ENCODE assay signal across 1 cellular context in the genomic region with DNA sequence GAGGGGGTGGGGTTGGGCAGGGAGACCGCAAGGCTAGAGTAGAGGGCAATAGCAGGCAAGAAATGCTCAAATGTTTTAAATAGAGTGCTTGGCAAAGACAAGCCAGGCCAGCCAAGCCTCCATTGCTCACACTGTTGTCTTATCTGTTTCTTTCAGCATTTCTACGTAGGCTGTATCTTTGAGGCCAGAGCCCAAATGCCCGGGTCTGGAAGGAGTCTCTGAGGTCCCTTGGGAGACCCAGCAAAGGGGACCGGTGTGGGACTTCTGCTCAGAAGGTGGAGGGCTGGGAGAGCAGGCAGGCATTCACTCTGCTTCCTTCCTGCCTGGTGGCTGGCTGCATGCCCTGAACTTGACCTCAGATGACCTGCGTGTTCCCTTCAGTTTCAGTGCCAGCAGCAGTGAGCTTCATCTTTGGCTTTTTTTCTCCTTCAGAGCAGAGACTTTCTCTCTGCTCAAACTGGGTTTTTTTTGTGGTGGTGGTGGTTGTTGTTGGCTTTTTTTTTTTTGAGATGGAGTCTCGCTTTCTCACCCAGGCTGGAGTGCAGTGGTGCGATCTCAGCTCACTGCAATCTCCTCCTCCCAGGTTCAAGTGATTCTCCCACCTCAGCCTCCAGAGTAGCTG.
TF ChIP-seq lines count a peak whose summit lies in the region.

No MANE protein-coding gene starts in this region.

TF ChIP-seq in GM12878, 131 proteins besides CTCF, POLR2A, EP300 and RAD21 (continued from another document):
- TF ChIP-seq ELK1 (IDR thresholded peaks at IDR 0.05; ENCODE audit: low read depth, low read length) = no peak
- TF ChIP-seq ZNF217 (IDR thresholded peaks at IDR 0.05) = no peak
- no peak for TF ChIP-seq POLR2AphosphoS5 (IDR thresholded peaks at IDR 0.05; ENCODE audit: low read length)
- TF ChIP-seq SUZ12 (IDR thresholded peaks at IDR 0.05; ENCODE audit: unreplicated experiment) = no peak
- TF ChIP-seq STAT3 (IDR thresholded peaks at IDR 0.05; ENCODE audit: low read depth, low read length) = no peak
- TF ChIP-seq LARP7 (IDR thresholded peaks at IDR 0.05) = no peak
- TF ChIP-seq IRF3 (IDR thresholded peaks at IDR 0.05) = no peak
- TF ChIP-seq CBX5 (IDR thresholded peaks at IDR 0.05; ENCODE audit: low read depth) = no peak
- no peak for TF ChIP-seq PML (IDR thresholded peaks at IDR 0.05; ENCODE audit: low read length)
- TF ChIP-seq DPF2 (IDR thresholded peaks at IDR 0.05) = peak; percentile 49; the same call in 1 of the 2 replicates
- TF ChIP-seq, protein P1, sequence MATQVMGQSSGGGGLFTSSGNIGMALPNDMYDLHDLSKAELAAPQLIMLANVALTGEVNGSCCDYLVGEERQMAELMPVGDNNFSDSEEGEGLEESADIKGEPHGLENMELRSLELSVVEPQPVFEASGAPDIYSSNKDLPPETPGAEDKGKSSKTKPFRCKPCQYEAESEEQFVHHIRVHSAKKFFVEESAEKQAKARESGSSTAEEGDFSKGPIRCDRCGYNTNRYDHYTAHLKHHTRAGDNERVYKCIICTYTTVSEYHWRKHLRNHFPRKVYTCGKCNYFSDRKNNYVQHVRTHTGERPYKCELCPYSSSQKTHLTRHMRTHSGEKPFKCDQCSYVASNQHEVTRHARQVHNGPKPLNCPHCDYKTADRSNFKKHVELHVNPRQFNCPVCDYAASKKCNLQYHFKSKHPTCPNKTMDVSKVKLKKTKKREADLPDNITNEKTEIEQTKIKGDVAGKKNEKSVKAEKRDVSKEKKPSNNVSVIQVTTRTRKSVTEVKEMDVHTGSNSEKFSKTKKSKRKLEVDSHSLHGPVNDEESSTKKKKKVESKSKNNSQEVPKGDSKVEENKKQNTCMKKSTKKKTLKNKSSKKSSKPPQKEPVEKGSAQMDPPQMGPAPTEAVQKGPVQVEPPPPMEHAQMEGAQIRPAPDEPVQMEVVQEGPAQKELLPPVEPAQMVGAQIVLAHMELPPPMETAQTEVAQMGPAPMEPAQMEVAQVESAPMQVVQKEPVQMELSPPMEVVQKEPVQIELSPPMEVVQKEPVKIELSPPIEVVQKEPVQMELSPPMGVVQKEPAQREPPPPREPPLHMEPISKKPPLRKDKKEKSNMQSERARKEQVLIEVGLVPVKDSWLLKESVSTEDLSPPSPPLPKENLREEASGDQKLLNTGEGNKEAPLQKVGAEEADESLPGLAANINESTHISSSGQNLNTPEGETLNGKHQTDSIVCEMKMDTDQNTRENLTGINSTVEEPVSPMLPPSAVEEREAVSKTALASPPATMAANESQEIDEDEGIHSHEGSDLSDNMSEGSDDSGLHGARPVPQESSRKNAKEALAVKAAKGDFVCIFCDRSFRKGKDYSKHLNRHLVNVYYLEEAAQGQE (IDR thresholded peaks at IDR 0.05; ENCODE audit: low read depth, low read length) = no peak
- TF ChIP-seq CEBPB (IDR thresholded peaks at IDR 0.05; ENCODE audit: borderline replicate concordance in 1 of 2, low read depth in 2 of 2, low read length in 2 of 2) = no peak
- no peak for TF ChIP-seq ZBED1 (IDR thresholded peaks at IDR 0.05; ENCODE audit: borderline replicate concordance)
- no peak for TF ChIP-seq E2F4 (IDR thresholded peaks at IDR 0.05; ENCODE audit: low read depth, low read length)
- no peak for TF ChIP-seq BMI1 (IDR thresholded peaks at IDR 0.05; ENCODE audit: borderline replicate concordance)
- no peak for TF ChIP-seq ZSCAN29 (IDR thresholded peaks at IDR 0.05)
- no peak for TF ChIP-seq CHD1 (IDR thresholded peaks at IDR 0.05; ENCODE audit: low read depth, low read length)
- peak in 1 of 2 experiments; percentile 17; a peak in 1 of 4 replicates for TF ChIP-seq BHLHE40 (IDR thresholded peaks at IDR 0.05; ENCODE audit: borderline replicate concordance in 1 of 2, low read depth in 2 of 2, low read length in 1 of 2)
- no peak; the same call in 1 of the 2 replicates for TF ChIP-seq ATF2 (IDR thresholded peaks at IDR 0.05; ENCODE audit: low read length)
- TF ChIP-seq MAX (IDR thresholded peaks at IDR 0.05; ENCODE audit: low read depth, low read length) = no peak
- peak; percentile 39; the same call in 1 of the 2 replicates for TF ChIP-seq CBFB (IDR thresholded peaks at IDR 0.05; ENCODE audit: low read depth)
- TF ChIP-seq PAX5 (IDR thresholded peaks at IDR 0.05; ENCODE audit: borderline replicate concordance, low read depth, low read length) = no peak
- TF ChIP-seq ETV6 (conservative IDR thresholded peaks at IDR 0.05 in 1 of 2, IDR thresholded peaks at IDR 0.05 in 1 of 2; ENCODE audit: borderline replicate concordance in 1 of 2, low read depth in 1 of 2) = no peak
